In genomic region chr3:32501785-32502088, GRCh38 we compare ENCODE assay signal across 8 cellular contexts. TPM values are rescaled to one million over a fixed set of nuclear protein-coding genes. Genes with fewer than 3 reads are reported as not detected.
DNase-seq lines count a peak whose midpoint lies in the region; ATAC-seq and TF ChIP-seq lines count a peak whose summit lies in the region.

No MANE protein-coding gene starts in this region.

- H3K4me3 ChIP-seq in ACC112 (ENCODE audit: low read depth, low read length), result peak overlapping the region; percentile 90
- peak overlapping the region; percentile 89 to 90 for H3K4me3 ChIP-seq in HCT116 (replicated peaks in 1 of 2; ENCODE audit: low read depth in 1 of 2, low read length in 2 of 2)
- peak overlapping the region; percentile 56 for H3K4me3 ChIP-seq in astrocyte of the cerebellum (ENCODE audit: low read depth, low read length)

- RAD21 ChIA-PET in HCT116 (lab: Charles Lee; ENCODE audit: low non-redundant PET in 1 of 2, low total read pairs in 2 of 2, uncharacterized antibody in 2 of 2, unreplicated experiment in 2 of 2), result no interaction called here

- TF ChIP-seq RAD21 in HCT116 (IDR thresholded peaks at IDR 0.05; ENCODE audit: low read depth), result no peak

- peak overlapping the region; percentile 85 for H3K27ac ChIP-seq in ACC112 (ENCODE audit: low read depth, low read length)
- peak overlapping the region; percentile 75; the same call in 1 of the 2 replicates for H3K27ac ChIP-seq in HCT116 (ENCODE audit: low read depth, low read length)

- peaks cover 8% of the 10 kb centered on the region for H3K4me1 ChIP-seq in ACC112 (ENCODE audit: control insufficient read depth, insufficient read depth, low read length, unreplicated experiment)
- H3K4me1 ChIP-seq in HCT116 (ENCODE audit: control insufficient read depth in 1 of 2, insufficient read depth in 2 of 2, low read length in 2 of 2), result peaks cover 4 to 15% of the 10 kb centered on the region in 2 experiments; a peak in 3 of 4 replicates

- no peaks in the 10 kb centered on the region for H3K9me3 ChIP-seq in HCT116 (ENCODE audit: control insufficient read depth in 1 of 2, insufficient read depth in 1 of 2, low read depth in 1 of 2, low read length in 2 of 2)

- TF ChIP-seq CTCF in HCT116 (IDR thresholded peaks at IDR 0.05 in 2 of 3, conservative IDR thresholded peaks at IDR 0.05 in 1 of 3; ENCODE audit: borderline replicate concordance in 1 of 3, insufficient read depth in 1 of 3, low read depth in 2 of 3, low read length in 2 of 3) (no peak), astrocyte of the cerebellum (IDR thresholded peaks at IDR 0.05; ENCODE audit: low read depth, low read length, missing control alignments) (no peak)

- H3K9me2 ChIP-seq in HCT116 (ENCODE audit: insufficient read depth), result no peaks in the 10 kb centered on the region

- BruUV-seq in HCT116 (replicated peaks; lab: Mats Ljungman, UMichigan), result no TSS peak

- H2AFZ ChIP-seq in ACC112 (ENCODE audit: low read length, unreplicated experiment) (no peak overlapping the region), HCT116 (ENCODE audit: low read depth, low read length, poor library complexity, severe bottlenecking) (no peak overlapping the region)

- in situ Hi-C loops in astrocyte of the cerebellum (cut with HindIII; ENCODE audit: low sequenced_read_pairs), result no loop called here

- H3K79me2 ChIP-seq in ACC112 (ENCODE audit: control insufficient read depth, insufficient read depth, low read length, unreplicated experiment), result peaks cover 36% of the 10 kb centered on the region
- H3K79me2 ChIP-seq in HCT116 (ENCODE audit: insufficient read depth, low read length), result peaks cover 26% of the 10 kb centered on the region

- no peak for ATAC-seq in HCT116

- peak overlapping the region; percentile 91 for H3K4me2 ChIP-seq in HCT116 (ENCODE audit: low read length)

- CTCF ChIA-PET in HCT116 (lab: Charles Lee), result no interaction called here

- TF ChIP-seq POLR2A in HCT116 (IDR thresholded peaks at IDR 0.05; ENCODE audit: borderline replicate concordance, extremely low read depth, insufficient read depth, insufficient read length), result no peak

- H3K27me3 ChIP-seq in ACC112 (ENCODE audit: insufficient read depth, low read length) (no peaks in the 10 kb centered on the region), HCT116 (ENCODE audit: insufficient read depth, low read length) (no peaks in the 10 kb centered on the region)

- H4K20me1 ChIP-seq in HCT116 (ENCODE audit: insufficient read depth), result peaks cover 3% of the 10 kb centered on the region; the same call in 1 of the 2 replicates

- DNase-seq in HCT116 (ENCODE audit: low read depth, low spot score), result no peak
- no peak for DNase-seq in astrocyte of the cerebellum (ENCODE audit: low read depth)
- peak; percentile 16 for DNase-seq in medulla oblongata (ENCODE audit: extremely low spot score)
- no peak for DNase-seq in HuH-7 (ENCODE audit: low spot score)
- no peak for DNase-seq in stimulated activated CD4-positive, alpha-beta T cell treated with anti-CD3 and anti-CD28 coated beads, Interleukin-4, amount 100 ng/mL, for 24 hours
- DNase-seq in NCI-H187 treated with DMSO at 0.1 percent for 48 hours (lab: John Stamatoyannopoulos, UW), result no peak
- no peak for DNase-seq in kidney glomerular epithelial cell (lab: John Stamatoyannopoulos, UW)

- POLR2A ChIA-PET in HCT116 (lab: Charles Lee), result no interaction called here

- H3K36me3 ChIP-seq in ACC112 (ENCODE audit: insufficient read depth, low read length) (no peaks in the 10 kb centered on the region), HCT116 (ENCODE audit: control insufficient read depth in 1 of 2, insufficient read depth in 2 of 2, low read length in 2 of 2) (no peaks in the 10 kb centered on the region)

- intact Hi-C loops in HCT116 (cut with micrococcal nuclease), result no loop called here

- H3K9ac ChIP-seq in HCT116 (ENCODE audit: low read length), result peak overlapping the region; percentile 78

TF ChIP-seq in HCT116, 20 proteins besides CTCF, POLR2A, EP300 and RAD21:
- no peak for TF ChIP-seq FOSL1 (IDR thresholded peaks at IDR 0.05; ENCODE audit: low read depth)
- TF ChIP-seq ZFX (IDR thresholded peaks at IDR 0.05), result no peak
- TF ChIP-seq, protein P1, sequence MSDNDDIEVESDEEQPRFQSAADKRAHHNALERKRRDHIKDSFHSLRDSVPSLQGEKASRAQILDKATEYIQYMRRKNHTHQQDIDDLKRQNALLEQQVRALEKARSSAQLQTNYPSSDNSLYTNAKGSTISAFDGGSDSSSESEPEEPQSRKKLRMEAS (IDR thresholded peaks at IDR 0.05), result no peak
- TF ChIP-seq YY1 (IDR thresholded peaks at IDR 0.05; ENCODE audit: extremely low read depth, insufficient replicate concordance, low read depth, low read length), result no peak
- no peak for TF ChIP-seq CEBPB (IDR thresholded peaks at IDR 0.05; ENCODE audit: low read depth)
- TF ChIP-seq SIN3A (IDR thresholded peaks at IDR 0.05; ENCODE audit: low read depth), result no peak
- no peak for TF ChIP-seq REST (IDR thresholded peaks at IDR 0.05; ENCODE audit: low read depth)
- TF ChIP-seq, protein P2, sequence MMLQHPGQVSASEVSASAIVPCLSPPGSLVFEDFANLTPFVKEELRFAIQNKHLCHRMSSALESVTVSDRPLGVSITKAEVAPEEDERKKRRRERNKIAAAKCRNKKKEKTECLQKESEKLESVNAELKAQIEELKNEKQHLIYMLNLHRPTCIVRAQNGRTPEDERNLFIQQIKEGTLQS (IDR thresholded peaks at IDR 0.05), result no peak
- TF ChIP-seq JUND (IDR thresholded peaks at IDR 0.05), result no peak
- TF ChIP-seq SRF (IDR thresholded peaks at IDR 0.05; ENCODE audit: low read depth), result no peak
- no peak for TF ChIP-seq EZH2phosphoT487 (IDR thresholded peaks at IDR 0.05; ENCODE audit: borderline replicate concordance)
- no peak for TF ChIP-seq EZH2 (IDR thresholded peaks at IDR 0.05)
- no peak for TF ChIP-seq TCF7L2 (IDR thresholded peaks at IDR 0.05; ENCODE audit: borderline replicate concordance, extremely low read depth, insufficient read depth, insufficient read length)
- no peak for TF ChIP-seq ZNF274 (IDR thresholded peaks at IDR 0.05; ENCODE audit: low read depth, low read length)
- TF ChIP-seq CBX3 (IDR thresholded peaks at IDR 0.05; ENCODE audit: low read depth), result no peak
- TF ChIP-seq SP1 (IDR thresholded peaks at IDR 0.05; ENCODE audit: low read depth), result no peak
- no peak for TF ChIP-seq POLR2AphosphoS5 (IDR thresholded peaks at IDR 0.05; ENCODE audit: low read depth, low read length)
- TF ChIP-seq EGR1 (IDR thresholded peaks at IDR 0.05; ENCODE audit: low read depth), result no peak

RNA-seq across cellular contexts. Expression of gene CMTM6, which starts 0.9 kb away (rescaled TPM):
- total RNA-seq in HCT116 (2021; ENCODE audit: unreplicated experiment), result 41.1 TPM
- polyA plus RNA-seq in HCT116 (2012), result 11.7 and 16.1 TPM in 2 replicates
